ENCODE assay signal across 36 cellular contexts in genomic region chr7:8742837-8743236, GRCh38.
"Had no signal": no experiment of that assay in that cellular context is flagged by ENCODE, and none has a peak within 500 bp of the region (broad histone marks: within the 10 kb centered on the region; RNA-seq: fewer than 3 reads in every experiment).

No MANE protein-coding gene starts in this region.

- H3K36me3 Mint-ChIP-seq: activated naive CD4-positive, alpha-beta T cell treated with anti-CD3 and anti-CD28 coated beads, Interleukin-2, amount 50 U/mL, for 24 hours; activated naive CD8-positive, alpha-beta T cell treated with anti-CD3 and anti-CD28 coated beads for 36 hours had no signal

- H3K9me3 Mint-ChIP-seq: activated B cell treated with CpG ODN at 0.5 μM for 24 hours; activated CD8-positive, alpha-beta T cell treated with anti-CD3 and anti-CD28 coated beads for 36 hours; activated naive CD4-positive, alpha-beta T cell treated with anti-CD3 and anti-CD28 coated beads, Interleukin-2, amount 50 U/mL, for 24 hours; activated T-cell treated with anti-CD3 and anti-CD28 coated beads, Interleukin-2, amount 50 U/mL, for 4 hours had no signal

- H3K36me3 ChIP-seq: adrenal gland, colonic mucosa, esophagus squamous epithelium, gastroesophageal sphincter, heart right ventricle, WERI-Rb-1 had no signal

- H3K9me3 ChIP-seq: adrenal gland, body of pancreas, colonic mucosa, esophagus squamous epithelium, heart right ventricle had no signal

- DNase-seq: activated B cell treated with CpG ODN at 0.5 μM for 24 hours; activated CD4-positive, alpha-beta T cell treated with anti-CD3 and anti-CD28 coated beads for 48 hours; activated CD4-positive, alpha-beta T cell treated with anti-CD3 and anti-CD28 coated beads, Interleukin-2, amount 50 U/mL, for 1 hour; activated CD4-positive, alpha-beta T cell treated with anti-CD3 and anti-CD28 coated beads, Interleukin-2, amount 50 U/mL, for 48 hours; activated CD8-positive, alpha-beta memory T cell treated with anti-CD3 and anti-CD28 coated beads for 24 hours; activated CD8-positive, alpha-beta T cell treated with anti-CD3 and anti-CD28 coated beads for 36 hours; activated effector memory CD4-positive, alpha-beta T cell treated with anti-CD3 and anti-CD28 coated beads, Interleukin-2, amount 50 U/mL, for 16 hours; activated naive CD4-positive, alpha-beta T cell treated with anti-CD3 and anti-CD28 coated beads for 36 hours; activated naive CD8-positive, alpha-beta T cell treated with anti-CD3 and anti-CD28 coated beads for 36 hours; activated naive CD8-positive, alpha-beta T cell treated with anti-CD3 and anti-CD28 coated beads, Interleukin-2, amount 50 U/mL, for 24 hours; activated T-cell treated with anti-CD3 and anti-CD28 coated beads, Interleukin-2, amount 50 U/mL, for 4 hours; adrenal gland; amygdala; aorta; body of pancreas; caudate nucleus; colonic mucosa; dorsolateral prefrontal cortex; effector CD4-positive, alpha-beta T cell; effector memory CD8-positive, alpha-beta T cell; esophagus squamous epithelium; foreskin melanocyte; heart right ventricle; T-helper 1 cell; T-helper 17 cell; T1000; WERI-Rb-1 had no signal

- H3K27ac Mint-ChIP-seq: activated B cell treated with CpG ODN at 0.5 μM for 24 hours; activated CD8-positive, alpha-beta T cell treated with anti-CD3 and anti-CD28 coated beads for 36 hours; activated naive CD4-positive, alpha-beta T cell treated with anti-CD3 and anti-CD28 coated beads for 36 hours; activated naive CD4-positive, alpha-beta T cell treated with anti-CD3 and anti-CD28 coated beads, Interleukin-2, amount 50 U/mL, for 24 hours; activated naive CD8-positive, alpha-beta T cell treated with anti-CD3 and anti-CD28 coated beads for 36 hours; activated naive CD8-positive, alpha-beta T cell treated with anti-CD3 and anti-CD28 coated beads, Interleukin-2, amount 50 U/mL, for 24 hours; activated T-helper 2 cell treated with anti-CD3 and anti-CD28 coated beads, Interferon-gamma antibody, Interleukin-2, Interleukin-4, amounts not matched to agents 10 μg/mL and 5 μg/mL and 100 μg/mL, durations not matched to agents 14 hours and 24 hours and 36 hours; dendritic cell treated with granulocyte-macrophage colony-stimulating factor and Interleukin-4, amounts not matched to agents 40 ng/mL and 50 ng/mL, for 4 days; effector memory CD8-positive, alpha-beta T cell; T-helper 17 cell; T-helper 2 cell treated with Interferon-gamma antibody and Interleukin-4, amounts not matched to agents 5 μg/mL and 100 μg/mL, for 36 hours had no signal

- H3K4me1 ChIP-seq: body of pancreas, colonic mucosa, esophagus squamous epithelium, gastroesophageal sphincter, heart right ventricle had no signal

- H3K4me1 Mint-ChIP-seq: activated B cell treated with CpG ODN at 0.5 μM for 24 hours; activated naive CD4-positive, alpha-beta T cell treated with anti-CD3 and anti-CD28 coated beads, Interleukin-2, amount 50 U/mL, for 24 hours; activated naive CD8-positive, alpha-beta T cell treated with anti-CD3 and anti-CD28 coated beads for 36 hours; activated naive CD8-positive, alpha-beta T cell treated with anti-CD3 and anti-CD28 coated beads, Interleukin-2, amount 50 U/mL, for 24 hours; T-helper 17 cell had no signal

- H3K27ac ChIP-seq: adrenal gland, body of pancreas, colonic mucosa, dorsolateral prefrontal cortex, epithelial cell of prostate, esophagus squamous epithelium, gastroesophageal sphincter, heart right ventricle, WERI-Rb-1 had no signal

- H3K27me3 Mint-ChIP-seq: activated B cell treated with CpG ODN at 0.5 μM for 24 hours; activated CD8-positive, alpha-beta T cell treated with anti-CD3 and anti-CD28 coated beads for 36 hours; activated naive CD4-positive, alpha-beta T cell treated with anti-CD3 and anti-CD28 coated beads, Interleukin-2, amount 50 U/mL, for 24 hours; activated naive CD8-positive, alpha-beta T cell treated with anti-CD3 and anti-CD28 coated beads for 36 hours; activated naive CD8-positive, alpha-beta T cell treated with anti-CD3 and anti-CD28 coated beads, Interleukin-2, amount 50 U/mL, for 24 hours; dendritic cell treated with granulocyte-macrophage colony-stimulating factor and Interleukin-4, amounts not matched to agents 40 ng/mL and 50 ng/mL, for 4 days; effector memory CD8-positive, alpha-beta T cell; T-helper 17 cell had no signal

- H3K4me3 Mint-ChIP-seq: activated B cell treated with CpG ODN at 0.5 μM for 24 hours; activated CD8-positive, alpha-beta T cell treated with anti-CD3 and anti-CD28 coated beads for 36 hours; activated naive CD4-positive, alpha-beta T cell treated with anti-CD3 and anti-CD28 coated beads for 36 hours; activated naive CD4-positive, alpha-beta T cell treated with anti-CD3 and anti-CD28 coated beads, Interleukin-2, amount 50 U/mL, for 24 hours; activated naive CD8-positive, alpha-beta T cell treated with anti-CD3 and anti-CD28 coated beads for 36 hours; activated naive CD8-positive, alpha-beta T cell treated with anti-CD3 and anti-CD28 coated beads, Interleukin-2, amount 50 U/mL, for 24 hours; activated T-cell treated with anti-CD3 and anti-CD28 coated beads, Interleukin-2, amount 50 U/mL, for 4 hours; dendritic cell treated with granulocyte-macrophage colony-stimulating factor and Interleukin-4, amounts not matched to agents 40 ng/mL and 50 ng/mL, for 4 days; effector memory CD8-positive, alpha-beta T cell; T-helper 17 cell; T-helper 2 cell treated with Interferon-gamma antibody and Interleukin-4, amounts not matched to agents 5 μg/mL and 100 μg/mL, for 36 hours had no signal

- ATAC-seq: activated CD4-positive, CD25-positive, alpha-beta regulatory T cell treated with anti-CD3 and anti-CD28 coated beads, Interleukin-2, amount 50 U/mL, for 24 hours; activated CD8-positive, alpha-beta T cell treated with anti-CD3 and anti-CD28 coated beads for 36 hours; activated naive CD8-positive, alpha-beta T cell treated with anti-CD3 and anti-CD28 coated beads, Interleukin-2, amount 50 U/mL, for 24 hours; activated T-cell treated with anti-CD3 and anti-CD28 coated beads, Interleukin-2, amount 50 U/mL, for 4 hours; body of pancreas; effector memory CD8-positive, alpha-beta T cell; gastroesophageal sphincter; heart right ventricle; T-helper 17 cell had no signal

- H3K27me3 ChIP-seq: adrenal gland, body of pancreas, colonic mucosa, dorsolateral prefrontal cortex, esophagus squamous epithelium, gastroesophageal sphincter, heart right ventricle had no signal

- H3K4me3 ChIP-seq: adrenal gland, body of pancreas, colonic mucosa, dorsolateral prefrontal cortex, esophagus squamous epithelium, gastroesophageal sphincter, heart right ventricle had no signal

- FAIRE-seq: endometrium, endothelial cell of umbilical vein had no signal
